ENCODE assay signal across 20 cellular contexts in genomic region chr18:172361-172760, GRCh38. TPM values are rescaled to one million over a fixed set of nuclear protein-coding genes. Genes with fewer than 3 reads are reported as not detected.
DNase-seq lines count a peak whose midpoint lies in the region; ATAC-seq lines count a peak whose summit lies in the region.
"Had no signal": no experiment of that assay in that cellular context is flagged by ENCODE, and none has a peak within 500 bp of the region (broad histone marks: within the 10 kb centered on the region; RNA-seq: fewer than 3 reads in every experiment).

No MANE protein-coding gene starts in this region.

- H3K27me3 Mint-ChIP-seq in memory B cell: no peaks in the 10 kb centered on the region
- H3K27me3 Mint-ChIP-seq: CD8-positive, alpha-beta memory T cell had no signal

- H3K4me3 Mint-ChIP-seq in memory B cell: no peak overlapping the region
- H3K4me3 Mint-ChIP-seq: CD14-positive monocyte; CD8-positive, alpha-beta memory T cell; HFFc6 had no signal

- H3K9me3 Mint-ChIP-seq in memory B cell: no peaks in the 10 kb centered on the region
- H3K9me3 Mint-ChIP-seq: CD14-positive monocyte; CD8-positive, alpha-beta memory T cell; HFFc6 had no signal

- peak overlapping the region; percentile 36 for H3K27ac Mint-ChIP-seq in memory B cell
- H3K27ac Mint-ChIP-seq: HFFc6 had no signal

- ATAC-seq in memory B cell (ENCODE audit: low read depth): no peak
- ATAC-seq: A549, HCT116 had no signal

- H3K4me1 Mint-ChIP-seq in memory B cell: peaks cover 3% of the 10 kb centered on the region
- H3K4me1 Mint-ChIP-seq: CD14-positive monocyte had no signal

- intact Hi-C loops in cardiac septum (cut with DNase I): no loop called here

- peak; percentile 39 for DNase-seq in NCI-H2107 treated with DMSO at 0.1 percent for 48 hours (lab: John Stamatoyannopoulos, UW; ENCODE audit: unreplicated experiment)
- no peak for DNase-seq in NCI-H2107 (lab: John Stamatoyannopoulos, UW)
- peak; percentile 16 for DNase-seq in NCI-H128 (lab: John Stamatoyannopoulos, UW; ENCODE audit: unreplicated experiment)
- peak; percentile 81 for DNase-seq in NCI-H345 treated with DMSO at 0.1 percent for 48 hours (lab: John Stamatoyannopoulos, UW; ENCODE audit: unreplicated experiment)
- DNase-seq in memory B cell (ENCODE audit: low spot score in 2 of 2): no peak
- no peak for DNase-seq in DMS53 treated with DMSO at 0.1 percent for 48 hours (lab: John Stamatoyannopoulos, UW; ENCODE audit: unreplicated experiment)
- DNase-seq in activated naive CD4-positive, alpha-beta T cell (lab: John Stamatoyannopoulos, UW): no peak
- DNase-seq in cardiac septum (ENCODE audit: low spot score): no peak
- DNase-seq: Caco-2; CD8-positive, alpha-beta memory T cell; DMS153; DMS79 treated with DMSO at 0.1 percent for 48 hours; GF-D8; GOT3; H7; HFFc6; IMR-90 had no signal

- peaks cover 21% of the 10 kb centered on the region for H3K36me3 Mint-ChIP-seq in memory B cell

RNA-seq across cellular contexts. Expression of gene USP14, which starts 14.0 kb away (rescaled TPM):
- total RNA-seq in cardiac septum: 44.3 TPM

Comparison
In these comparisons a context has a peak if more than half of its experiments do, and no peak if none do; other contexts are left out.
1. DNase-seq: peak in NCI-H2107 treated with DMSO at 0.1 percent for 48 hours (single experiment), NCI-H128 (single experiment) and NCI-H345 treated with DMSO at 0.1 percent for 48 hours (single experiment); none in NCI-H2107 (single experiment), memory B cell (0 of 2), DMS53 treated with DMSO at 0.1 percent for 48 hours (single experiment), activated naive CD4-positive, alpha-beta T cell (0 of 4) and cardiac septum (single experiment).